Comparison of ENCODE assay signal across 1 cellular context in the genomic region with DNA sequence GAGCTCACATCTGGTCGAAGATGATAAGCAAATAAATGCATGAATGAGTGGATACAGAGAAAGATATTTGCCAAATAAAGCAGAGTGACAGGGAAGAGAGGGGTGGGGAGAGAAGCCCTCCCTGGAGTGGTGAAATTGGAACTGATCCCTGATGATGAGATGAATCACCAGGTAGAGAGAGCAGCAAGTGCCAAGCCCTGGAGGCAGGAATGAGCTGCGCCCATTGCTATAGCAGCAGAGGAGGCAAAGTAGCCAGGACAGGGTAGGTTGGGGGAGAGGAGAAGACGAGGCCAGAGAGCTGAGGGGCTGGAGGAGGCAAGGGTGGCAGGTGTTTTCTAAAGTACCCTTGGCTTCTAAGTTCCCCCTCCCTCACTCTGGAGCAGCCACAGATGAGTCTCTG.
TF ChIP-seq lines count a peak whose summit lies in the region.

No MANE protein-coding gene starts in this region.

TF ChIP-seq in SK-N-SH treated with all-trans-retinoic acid at 6 μM for 48 hours, 23 proteins besides CTCF, POLR2A, EP300 and RAD21 (continued from another document):
- TF ChIP-seq, protein P1, sequence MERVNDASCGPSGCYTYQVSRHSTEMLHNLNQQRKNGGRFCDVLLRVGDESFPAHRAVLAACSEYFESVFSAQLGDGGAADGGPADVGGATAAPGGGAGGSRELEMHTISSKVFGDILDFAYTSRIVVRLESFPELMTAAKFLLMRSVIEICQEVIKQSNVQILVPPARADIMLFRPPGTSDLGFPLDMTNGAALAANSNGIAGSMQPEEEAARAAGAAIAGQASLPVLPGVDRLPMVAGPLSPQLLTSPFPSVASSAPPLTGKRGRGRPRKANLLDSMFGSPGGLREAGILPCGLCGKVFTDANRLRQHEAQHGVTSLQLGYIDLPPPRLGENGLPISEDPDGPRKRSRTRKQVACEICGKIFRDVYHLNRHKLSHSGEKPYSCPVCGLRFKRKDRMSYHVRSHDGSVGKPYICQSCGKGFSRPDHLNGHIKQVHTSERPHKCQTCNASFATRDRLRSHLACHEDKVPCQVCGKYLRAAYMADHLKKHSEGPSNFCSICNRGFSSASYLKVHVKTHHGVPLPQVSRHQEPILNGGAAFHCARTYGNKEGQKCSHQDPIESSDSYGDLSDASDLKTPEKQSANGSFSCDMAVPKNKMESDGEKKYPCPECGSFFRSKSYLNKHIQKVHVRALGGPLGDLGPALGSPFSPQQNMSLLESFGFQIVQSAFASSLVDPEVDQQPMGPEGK (CRISPR knock-in tag; IDR thresholded peaks at IDR 0.05; ENCODE audit: borderline replicate concordance) = no peak
- no peak for TF ChIP-seq OSR1 (CRISPR knock-in tag; IDR thresholded peaks at IDR 0.05)
